Comparison of ENCODE assay signal across 9 cellular contexts in the genomic region with DNA sequence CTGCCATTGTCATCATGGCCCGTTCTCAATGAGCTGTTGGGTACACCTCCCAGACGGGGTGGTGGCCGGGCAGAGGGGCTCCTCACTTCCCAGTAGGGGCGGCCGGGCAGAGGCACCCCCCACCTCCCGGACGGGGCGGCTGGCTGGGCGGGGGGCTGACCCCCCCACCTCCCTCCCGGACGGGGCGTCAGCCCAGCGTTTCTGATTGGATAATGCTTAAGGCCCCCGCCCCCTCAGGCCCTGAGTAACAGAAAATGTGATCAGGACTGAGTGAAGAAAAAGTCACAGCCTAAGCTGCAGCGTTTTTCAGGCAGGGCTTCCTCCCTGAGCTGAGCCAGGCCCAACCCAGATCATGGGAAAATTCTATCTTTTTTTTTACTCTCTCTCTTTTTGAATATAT. TPM values are rescaled to one million over a fixed set of nuclear protein-coding genes. Genes with fewer than 3 reads are reported as not detected.
DNase-seq lines count a peak whose midpoint lies in the region; ATAC-seq and TF ChIP-seq lines count a peak whose summit lies in the region.
"Not testable (repeated sequence)": the region's sequence is repeated elsewhere in the genome, so short reads cannot be mapped to it uniquely, and the experiment has no call there.
"Had no signal": no experiment of that assay in that cellular context is flagged by ENCODE, and none has a peak within 500 bp of the region (broad histone marks: within the 10 kb centered on the region; RNA-seq: fewer than 3 reads in every experiment).

No MANE protein-coding gene starts in this region.

- H4K5ac ChIP-seq in mesendoderm (ENCODE audit: low read length), result not testable (repeated sequence)

- H3K18ac ChIP-seq in mesendoderm (ENCODE audit: low read length); neuronal stem cell (ENCODE audit: low read length): not testable (repeated sequence)

- H4K91ac ChIP-seq in neuronal stem cell (ENCODE audit: low read depth, low read length, poor library complexity), result not testable (repeated sequence)

- H3K4me2 ChIP-seq in mesendoderm (ENCODE audit: low read length); neuronal stem cell (ENCODE audit: insufficient read depth, low read length, poor library complexity, severe bottlenecking): not testable (repeated sequence)

- not testable (repeated sequence) for H3K9me3 Mint-ChIP-seq in WTC11
- H3K9me3 Mint-ChIP-seq in glutamatergic neuron (ENCODE audit: unreplicated experiment), result peaks cover 27% of the 10 kb centered on the region

- H3K9ac ChIP-seq in mesendoderm (ENCODE audit: low read length); neuronal stem cell (ENCODE audit: low read depth, low read length, poor library complexity): not testable (repeated sequence)

- H4K8ac ChIP-seq in mesendoderm (ENCODE audit: low read depth, low read length); neuronal stem cell (ENCODE audit: low read depth, low read length): not testable (repeated sequence)

- peak; percentile 2 for DNase-seq in DMS53 (lab: John Stamatoyannopoulos, UW)
- peak; percentile 75 for DNase-seq in H7
- peak; percentile 54 for DNase-seq in WTC11 (ENCODE audit: low spot score)
- peak; percentile 60 for DNase-seq in glutamatergic neuron
- DNase-seq in iPS-NIHi7 (ENCODE audit: extremely low spot score), result peak; percentile 45
- DNase-seq in mesendoderm, result peak; percentile 71
- DNase-seq in neuronal stem cell (ENCODE audit: low spot score), result peak; percentile 66
- DNase-seq in thyroid gland, result peak; percentile 22 to 31

- POLR2A ChIA-PET in WTC11 (lab: Charles Lee), result interaction anchor here (0.5 to 1.3 kb wide), 2 partner anchors 15 to 294 kb away, joined by 3 to 8 read pairs; partner anchors contain the start of gene ZNF486

- CTCF ChIA-PET in WTC11 (lab: Charles Lee), result interaction anchor here (0.8 to 0.9 kb wide), 2 partner anchors 16 to 155 kb away, joined by 3 to 5 read pairs; no protein-coding TSS in a partner anchor

- not testable (repeated sequence) for H3K14ac ChIP-seq in neuronal stem cell (ENCODE audit: low read length)

- not testable (repeated sequence) for H3K27me3 Mint-ChIP-seq in WTC11 (ENCODE audit: low read depth)
- peaks cover 19% of the 10 kb centered on the region for H3K27me3 Mint-ChIP-seq in glutamatergic neuron (ENCODE audit: unreplicated experiment)

- peak overlapping the region; percentile 29 for H2AFZ ChIP-seq in neuronal stem cell (ENCODE audit: low read length)

- H3K27me3 ChIP-seq in H7 (ENCODE audit: control insufficient read depth, insufficient read depth, low read length); mesendoderm (ENCODE audit: insufficient read depth, low read length, poor library complexity); neuronal stem cell (ENCODE audit: control insufficient read depth in 3 of 3, insufficient read depth in 3 of 3, low read depth in 1 of 3, low read length in 3 of 3); thyroid gland: not testable (repeated sequence)

- not testable (repeated sequence) for H3K56ac ChIP-seq in mesendoderm (ENCODE audit: low read length)

- H3K27ac ChIP-seq in mesendoderm (ENCODE audit: low read depth, low read length), result not testable (repeated sequence)
- H3K27ac ChIP-seq in neuronal stem cell (replicated peaks; ENCODE audit: low read length), result peak overlapping the region; percentile 74
- H3K27ac ChIP-seq in thyroid gland, result peak overlapping the region; percentile 26 to 51 (median 49)

- not testable (repeated sequence) for H3K27ac Mint-ChIP-seq in WTC11
- peak overlapping the region; percentile 55 for H3K27ac Mint-ChIP-seq in glutamatergic neuron (ENCODE audit: unreplicated experiment)

- ATAC-seq in WTC11, result peak; percentile 89

- H3K4me3 ChIP-seq in H7 (ENCODE audit: insufficient read depth, low read depth, low read length); mesendoderm (ENCODE audit: low read length); neuronal stem cell (ENCODE audit: low read length in 2 of 2); thyroid gland (replicated peaks in 1 of 3): not testable (repeated sequence)

- H3K4ac ChIP-seq in mesendoderm (ENCODE audit: low read depth, low read length); neuronal stem cell (ENCODE audit: low read length): not testable (repeated sequence)

- peak in 1 of 2 donors; percentile 37 for TF ChIP-seq POLR2A in thyroid gland (IDR thresholded peaks at IDR 0.05)

- not testable (repeated sequence) for H3K79me2 ChIP-seq in mesendoderm (ENCODE audit: control insufficient read depth, insufficient read depth, low read length)

- H2BK15ac ChIP-seq in mesendoderm (replicated peaks; ENCODE audit: low read depth); neuronal stem cell (ENCODE audit: low read length): not testable (repeated sequence)

- H3K79me1 ChIP-seq in mesendoderm (ENCODE audit: low read length); neuronal stem cell (ENCODE audit: low read depth, low read length): not testable (repeated sequence)

- not testable (repeated sequence) for TF ChIP-seq CTCF in WTC11 (IDR thresholded peaks at IDR 0.05); glutamatergic neuron (IDR thresholded peaks at IDR 0.05; ENCODE audit: partially characterized antibody, unreplicated experiment); thyroid gland (IDR thresholded peaks at IDR 0.05)

- H3K36me3 Mint-ChIP-seq in WTC11 (peaks cover 16% of the 10 kb centered on the region), glutamatergic neuron (ENCODE audit: unreplicated experiment) (peaks cover 10% of the 10 kb centered on the region)

- intact Hi-C loops in thyroid gland (cut with DNase I), result not testable (repeated sequence)

- peaks cover 25% of the 10 kb centered on the region for H3K4me1 Mint-ChIP-seq in WTC11
- peaks cover 17% of the 10 kb centered on the region for H3K4me1 Mint-ChIP-seq in glutamatergic neuron (ENCODE audit: low read depth, unreplicated experiment)

- H2BK12ac ChIP-seq in neuronal stem cell (ENCODE audit: low read length), result not testable (repeated sequence)

- no CpG with 5 or more reads among the region's 15 CpGs for WGBS in mesendoderm (ENCODE audit: extremely low coverage, insufficient coverage, low lambda C conversion rate)
- WGBS in neuronal stem cell (ENCODE audit: extremely low coverage in 2 of 2, insufficient read length in 2 of 2, insufficient replicate concordance in 1 of 2), 2 donors, result no CpG with 5 or more reads among the region's 15 CpGs
- 66 to 68% methylated on average over 10 to 15 of the region's 15 CpGs for WGBS in thyroid gland, 2 donors

- not testable (repeated sequence) for H3K23ac ChIP-seq in mesendoderm (ENCODE audit: low read length); neuronal stem cell (ENCODE audit: low read depth, low read length, poor library complexity)

- not testable (repeated sequence) for H3K36me3 ChIP-seq in H7 (replicated peaks; ENCODE audit: control insufficient read depth, insufficient read depth, low read length); mesendoderm (ENCODE audit: control insufficient read depth, insufficient read depth, low read length); neuronal stem cell (replicated peaks in 1 of 2; ENCODE audit: control insufficient read depth in 2 of 2, insufficient read depth in 2 of 2, low read length in 2 of 2); thyroid gland

- H3K4me1 ChIP-seq in mesendoderm (ENCODE audit: control insufficient read depth, low read depth, low read length); neuronal stem cell (ENCODE audit: control insufficient read depth in 2 of 2, insufficient read depth in 1 of 2, low read depth in 1 of 2, low read length in 2 of 2): not testable (repeated sequence)
- peaks cover 22 to 23% of the 10 kb centered on the region in 2 donors for H3K4me1 ChIP-seq in thyroid gland

- not testable (repeated sequence) for H2BK120ac ChIP-seq in mesendoderm (ENCODE audit: low read depth, low read length); neuronal stem cell (ENCODE audit: low read depth, low read length)

- H2AK5ac ChIP-seq in mesendoderm (ENCODE audit: low read length); neuronal stem cell (ENCODE audit: low read depth, low read length): not testable (repeated sequence)

- not testable (repeated sequence) for H3K4me3 Mint-ChIP-seq in WTC11; glutamatergic neuron (ENCODE audit: unreplicated experiment)

- not testable (repeated sequence) for H2BK5ac ChIP-seq in mesendoderm (ENCODE audit: low read length); neuronal stem cell (ENCODE audit: low read length)

- not testable (repeated sequence) for H3K9me3 ChIP-seq in neuronal stem cell (replicated peaks in 1 of 2; ENCODE audit: control insufficient read depth in 2 of 2, insufficient read depth in 1 of 2, low read depth in 1 of 2, low read length in 2 of 2); thyroid gland

TF ChIP-seq in WTC11, 78 proteins besides CTCF, POLR2A, EP300 and RAD21:
- peak; percentile 57 for TF ChIP-seq NFYB (CRISPR knock-in tag; conservative IDR thresholded peaks at IDR 0.05; ENCODE audit: low read depth)

RNA-seq across cellular contexts. Expression of gene ZNF486, which starts 14.5 kb away (rescaled TPM):
- total RNA-seq in H7 (2014; rRNA removed; shearing (Covaris generic)), result 4.9 and 8.8 TPM in 2 replicates
- total RNA-seq in WTC11 (2021) (20.7 to 22.3 TPM (median 20.8 TPM) in 3 replicates), glutamatergic neuron (ENCODE audit: unreplicated experiment) (69.8 TPM), thyroid gland (10 to 100 TPM; 58.2 to 94.1 (median 77.9) TPM)
- polyA plus RNA-seq in mesendoderm (2013, experiment 1 of 2), result 12.9 TPM
- polyA plus RNA-seq in mesendoderm (2013, experiment 2 of 2), result 13.1 TPM
- 8.8 TPM for polyA plus RNA-seq in neuronal stem cell (2013, experiment 1 of 2)
- polyA plus RNA-seq in neuronal stem cell (2013, experiment 2 of 2), result 9.3 TPM
- total RNA-seq: G401 had no signal

Comparison
In these comparisons a context has a peak if more than half of its experiments do, and no peak if none do; other contexts are left out.
1. DNase-seq: peak in every context shown above with its lines; median percentile 75 in H7; 71 in mesendoderm; 66 in neuronal stem cell; 60 in glutamatergic neuron; 54 in WTC11; 45 in iPS-NIHi7; 26 in thyroid gland; 2 in DMS53.